In genomic region chr16:933581-933980, GRCh38 we compare ENCODE assay signal across 28 cellular contexts. TPM values are rescaled to one million over a fixed set of nuclear protein-coding genes. Genes with fewer than 3 reads are reported as not detected.
"Had no signal": no experiment of that assay in that cellular context is flagged by ENCODE, and none has a peak within 500 bp of the region (broad histone marks: within the 10 kb centered on the region; RNA-seq: fewer than 3 reads in every experiment).

No MANE protein-coding gene starts in this region.

- DNase-seq: colonic mucosa; cortex of kidney; effector CD8-positive, alpha-beta T cell; effector memory CD8-positive, alpha-beta T cell; endodermal cell; erythroblast; esophagus squamous epithelium; foreskin fibroblast; foreskin melanocyte; gastrocnemius medialis; glutamatergic neuron; head of caudate nucleus; heart right ventricle; hippocampal formation; kidney glomerular epithelial cell; left colon; left ventricle myocardium inferior; lower lobe of right lung; mesenchymal stem cell; mucosa of descending colon had no signal

- H3K4me3 Mint-ChIP-seq: dendritic cell treated with granulocyte-macrophage colony-stimulating factor and Interleukin-4, amounts not matched to agents 40 ng/mL and 50 ng/mL, for 4 days; effector memory CD8-positive, alpha-beta T cell; endodermal cell; mesothelial cell of epicardium had no signal

- H3K9me3 Mint-ChIP-seq: dendritic cell treated with granulocyte-macrophage colony-stimulating factor and Interleukin-4, amounts not matched to agents 40 ng/mL and 50 ng/mL, for 4 days; effector memory CD8-positive, alpha-beta T cell; endodermal cell had no signal

- H3K4me1 Mint-ChIP-seq: endodermal cell, mesothelial cell of epicardium had no signal

- H3K27ac ChIP-seq: colonic mucosa, epithelial cell of prostate, esophagus squamous epithelium, gastrocnemius medialis, heart right ventricle, left ventricle myocardium inferior, lower lobe of right lung had no signal

- H3K36me3 ChIP-seq: colonic mucosa had no signal

- H3K27me3 ChIP-seq: colonic mucosa, esophagus squamous epithelium, gastrocnemius medialis, heart right ventricle had no signal

- H3K4me3 ChIP-seq: colonic mucosa, esophagus squamous epithelium, gastrocnemius medialis, heart right ventricle, left ventricle myocardium inferior, lower lobe of right lung, mucosa of descending colon had no signal

- FAIRE-seq: endometrium, islet of Langerhans, keratinocyte had no signal

- H3K27me3 Mint-ChIP-seq: dendritic cell treated with granulocyte-macrophage colony-stimulating factor and Interleukin-4, amounts not matched to agents 40 ng/mL and 50 ng/mL, for 4 days; effector memory CD8-positive, alpha-beta T cell had no signal

- H3K9me3 ChIP-seq: colonic mucosa, esophagus squamous epithelium, gastrocnemius medialis, heart right ventricle, left ventricle myocardium inferior, lower lobe of right lung, mucosa of descending colon had no signal

- ATAC-seq: effector memory CD8-positive, alpha-beta T cell; esophagus mucosa; gastrocnemius medialis; heart right ventricle; left colon; left lobe of liver; lower lobe of right lung; mucosa of descending colon had no signal

- H3K4me1 ChIP-seq: colonic mucosa, esophagus squamous epithelium, gastrocnemius medialis, heart right ventricle, left ventricle myocardium inferior, lower lobe of right lung had no signal

- H3K27ac Mint-ChIP-seq: dendritic cell treated with granulocyte-macrophage colony-stimulating factor and Interleukin-4, amounts not matched to agents 40 ng/mL and 50 ng/mL, for 4 days; mesothelial cell of epicardium had no signal

RNA-seq across cellular contexts. Expression of gene SOX8, which starts 48.0 kb away (rescaled TPM):
- total RNA-seq: left lobe of liver had no signal
